Comparison of ENCODE assay signal across 15 cellular contexts in genomic region chr14:51744372-51745150, GRCh38.
"Had no signal": no experiment of that assay in that cellular context is flagged by ENCODE, and none has a peak within 500 bp of the region (broad histone marks: within the 10 kb centered on the region; RNA-seq: fewer than 3 reads in every experiment).

No MANE protein-coding gene starts in this region.

- H3K4me3 ChIP-seq: esophagus squamous epithelium, sigmoid colon, spleen had no signal

- H3K36me3 ChIP-seq: esophagus squamous epithelium, neutrophil, sigmoid colon, spleen had no signal

- H3K36me3 Mint-ChIP-seq: activated naive CD8-positive, alpha-beta T cell; naive thymus-derived CD8-positive, alpha-beta T cell; WTC11 had no signal

- H3K9me3 Mint-ChIP-seq: naive thymus-derived CD8-positive, alpha-beta T cell; WTC11 had no signal

- H3K4me3 Mint-ChIP-seq: activated naive CD8-positive, alpha-beta T cell; naive thymus-derived CD8-positive, alpha-beta T cell; T-helper 17 cell; WTC11 had no signal

- ATAC-seq: left ventricle myocardium superior, T-helper 17 cell, WTC11 had no signal

- H3K27ac Mint-ChIP-seq: activated naive CD8-positive, alpha-beta T cell; T-helper 17 cell; WTC11 had no signal

- DNase-seq: anterior cingulate cortex; cortex of kidney; effector CD8-positive, alpha-beta T cell; esophagus squamous epithelium; hippocampal formation; left ventricle myocardium superior; mesenchymal stem cell; sigmoid colon; spleen; stimulated activated CD4-positive, alpha-beta T cell treated with anti-CD3 and anti-CD28 coated beads, Interleukin-1b, Interleukin-23, amount 100 ng/mL, for 48 hours; T-helper 17 cell had no signal

- H3K27me3 ChIP-seq: esophagus squamous epithelium, sigmoid colon, spleen had no signal

- H3K4me1 Mint-ChIP-seq: naive thymus-derived CD8-positive, alpha-beta T cell; WTC11 had no signal
